2 cellular contexts compared by ENCODE assay signal in the genomic region with DNA sequence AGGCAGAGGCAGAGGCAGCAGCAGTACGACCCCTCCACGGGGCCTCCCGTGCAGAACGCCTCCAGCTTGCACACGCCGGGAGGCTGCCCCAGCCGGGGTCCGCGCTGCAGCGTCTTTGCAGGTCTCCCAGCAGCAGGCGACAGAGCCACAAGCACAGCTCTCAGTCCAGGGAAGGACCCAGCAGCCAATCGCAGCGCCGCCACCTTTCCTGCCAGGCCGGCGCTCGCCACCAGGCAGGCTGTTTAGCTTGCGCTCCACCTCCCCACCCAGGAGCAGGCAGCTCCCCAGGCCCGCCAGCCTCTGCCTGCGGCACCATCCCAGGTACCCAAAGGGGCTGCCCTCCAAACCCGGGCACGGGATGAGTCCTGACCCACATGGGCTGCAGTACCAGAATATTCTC.
A peak's percentile ranks its signal among the peaks of the same experiment; 100 is the strongest.
TF ChIP-seq lines count a peak whose summit lies in the region.

No MANE protein-coding gene starts in this region.

TF ChIP-seq in GM23338, 12 proteins besides CTCF, POLR2A, EP300 and RAD21 (continued from another document):
- TF ChIP-seq, protein P1, sequence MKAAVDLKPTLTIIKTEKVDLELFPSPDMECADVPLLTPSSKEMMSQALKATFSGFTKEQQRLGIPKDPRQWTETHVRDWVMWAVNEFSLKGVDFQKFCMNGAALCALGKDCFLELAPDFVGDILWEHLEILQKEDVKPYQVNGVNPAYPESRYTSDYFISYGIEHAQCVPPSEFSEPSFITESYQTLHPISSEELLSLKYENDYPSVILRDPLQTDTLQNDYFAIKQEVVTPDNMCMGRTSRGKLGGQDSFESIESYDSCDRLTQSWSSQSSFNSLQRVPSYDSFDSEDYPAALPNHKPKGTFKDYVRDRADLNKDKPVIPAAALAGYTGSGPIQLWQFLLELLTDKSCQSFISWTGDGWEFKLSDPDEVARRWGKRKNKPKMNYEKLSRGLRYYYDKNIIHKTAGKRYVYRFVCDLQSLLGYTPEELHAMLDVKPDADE (IDR thresholded peaks at IDR 0.05), result no peak
- TF ChIP-seq POLR2AphosphoS5 (IDR thresholded peaks at IDR 0.05; ENCODE audit: low read depth) (no peak), ZNF114 (CRISPR knock-in tag; IDR thresholded peaks at IDR 0.05) (no peak), EZH2phosphoT487 (IDR thresholded peaks at IDR 0.05; ENCODE audit: unreplicated experiment) (no peak), CREB1 (CRISPR knock-in tag; IDR thresholded peaks at IDR 0.05; ENCODE audit: low read depth) (no peak), STAT1 (IDR thresholded peaks at IDR 0.05; ENCODE audit: unreplicated experiment) (no peak), JUNB (IDR thresholded peaks at IDR 0.05; ENCODE audit: unreplicated experiment) (no peak)
- TF ChIP-seq, protein P2, sequence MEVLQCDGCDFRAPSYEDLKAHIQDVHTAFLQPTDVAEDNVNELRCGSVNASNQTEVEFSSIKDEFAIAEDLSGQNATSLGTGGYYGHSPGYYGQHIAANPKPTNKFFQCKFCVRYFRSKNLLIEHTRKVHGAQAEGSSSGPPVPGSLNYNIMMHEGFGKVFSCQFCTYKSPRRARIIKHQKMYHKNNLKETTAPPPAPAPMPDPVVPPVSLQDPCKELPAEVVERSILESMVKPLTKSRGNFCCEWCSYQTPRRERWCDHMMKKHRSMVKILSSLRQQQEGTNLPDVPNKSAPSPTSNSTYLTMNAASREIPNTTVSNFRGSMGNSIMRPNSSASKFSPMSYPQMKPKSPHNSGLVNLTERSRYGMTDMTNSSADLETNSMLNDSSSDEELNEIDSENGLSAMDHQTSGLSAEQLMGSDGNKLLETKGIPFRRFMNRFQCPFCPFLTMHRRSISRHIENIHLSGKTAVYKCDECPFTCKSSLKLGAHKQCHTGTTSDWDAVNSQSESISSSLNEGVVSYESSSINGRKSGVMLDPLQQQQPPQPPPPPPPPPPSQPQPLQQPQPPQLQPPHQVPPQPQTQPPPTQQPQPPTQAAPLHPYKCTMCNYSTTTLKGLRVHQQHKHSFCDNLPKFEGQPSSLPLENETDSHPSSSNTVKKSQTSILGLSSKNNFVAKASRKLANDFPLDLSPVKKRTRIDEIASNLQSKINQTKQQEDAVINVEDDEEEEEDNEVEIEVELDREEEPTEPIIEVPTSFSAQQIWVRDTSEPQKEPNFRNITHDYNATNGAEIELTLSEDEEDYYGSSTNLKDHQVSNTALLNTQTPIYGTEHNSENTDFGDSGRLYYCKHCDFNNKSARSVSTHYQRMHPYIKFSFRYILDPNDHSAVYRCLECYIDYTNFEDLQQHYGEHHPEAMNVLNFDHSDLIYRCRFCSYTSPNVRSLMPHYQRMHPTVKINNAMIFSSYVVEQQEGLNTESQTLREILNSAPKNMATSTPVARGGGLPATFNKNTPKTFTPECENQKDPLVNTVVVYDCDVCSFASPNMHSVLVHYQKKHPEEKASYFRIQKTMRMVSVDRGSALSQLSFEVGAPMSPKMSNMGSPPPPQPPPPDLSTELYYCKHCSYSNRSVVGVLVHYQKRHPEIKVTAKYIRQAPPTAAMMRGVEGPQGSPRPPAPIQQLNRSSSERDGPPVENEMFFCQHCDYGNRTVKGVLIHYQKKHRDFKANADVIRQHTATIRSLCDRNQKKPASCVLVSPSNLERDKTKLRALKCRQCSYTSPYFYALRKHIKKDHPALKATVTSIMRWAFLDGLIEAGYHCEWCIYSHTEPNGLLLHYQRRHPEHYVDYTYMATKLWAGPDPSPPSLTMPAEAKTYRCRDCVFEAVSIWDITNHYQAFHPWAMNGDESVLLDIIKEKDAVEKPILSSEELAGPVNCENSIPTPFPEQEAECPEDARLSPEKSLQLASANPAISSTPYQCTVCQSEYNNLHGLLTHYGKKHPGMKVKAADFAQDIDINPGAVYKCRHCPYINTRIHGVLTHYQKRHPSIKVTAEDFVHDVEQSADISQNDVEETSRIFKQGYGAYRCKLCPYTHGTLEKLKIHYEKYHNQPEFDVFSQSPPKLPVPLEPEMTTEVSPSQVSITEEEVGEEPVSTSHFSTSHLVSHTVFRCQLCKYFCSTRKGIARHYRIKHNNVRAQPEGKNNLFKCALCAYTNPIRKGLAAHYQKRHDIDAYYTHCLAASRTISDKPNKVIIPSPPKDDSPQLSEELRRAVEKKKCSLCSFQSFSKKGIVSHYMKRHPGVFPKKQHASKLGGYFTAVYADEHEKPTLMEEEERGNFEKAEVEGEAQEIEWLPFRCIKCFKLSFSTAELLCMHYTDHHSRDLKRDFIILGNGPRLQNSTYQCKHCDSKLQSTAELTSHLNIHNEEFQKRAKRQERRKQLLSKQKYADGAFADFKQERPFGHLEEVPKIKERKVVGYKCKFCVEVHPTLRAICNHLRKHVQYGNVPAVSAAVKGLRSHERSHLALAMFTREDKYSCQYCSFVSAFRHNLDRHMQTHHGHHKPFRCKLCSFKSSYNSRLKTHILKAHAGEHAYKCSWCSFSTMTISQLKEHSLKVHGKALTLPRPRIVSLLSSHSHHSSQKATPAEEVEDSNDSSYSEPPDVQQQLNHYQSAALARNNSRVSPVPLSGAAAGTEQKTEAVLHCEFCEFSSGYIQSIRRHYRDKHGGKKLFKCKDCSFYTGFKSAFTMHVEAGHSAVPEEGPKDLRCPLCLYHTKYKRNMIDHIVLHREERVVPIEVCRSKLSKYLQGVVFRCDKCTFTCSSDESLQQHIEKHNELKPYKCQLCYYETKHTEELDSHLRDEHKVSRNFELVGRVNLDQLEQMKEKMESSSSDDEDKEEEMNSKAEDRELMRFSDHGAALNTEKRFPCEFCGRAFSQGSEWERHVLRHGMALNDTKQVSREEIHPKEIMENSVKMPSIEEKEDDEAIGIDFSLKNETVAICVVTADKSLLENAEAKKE (CRISPR knock-in tag; IDR thresholded peaks at IDR 0.05), result no peak
- TF ChIP-seq, protein P3, sequence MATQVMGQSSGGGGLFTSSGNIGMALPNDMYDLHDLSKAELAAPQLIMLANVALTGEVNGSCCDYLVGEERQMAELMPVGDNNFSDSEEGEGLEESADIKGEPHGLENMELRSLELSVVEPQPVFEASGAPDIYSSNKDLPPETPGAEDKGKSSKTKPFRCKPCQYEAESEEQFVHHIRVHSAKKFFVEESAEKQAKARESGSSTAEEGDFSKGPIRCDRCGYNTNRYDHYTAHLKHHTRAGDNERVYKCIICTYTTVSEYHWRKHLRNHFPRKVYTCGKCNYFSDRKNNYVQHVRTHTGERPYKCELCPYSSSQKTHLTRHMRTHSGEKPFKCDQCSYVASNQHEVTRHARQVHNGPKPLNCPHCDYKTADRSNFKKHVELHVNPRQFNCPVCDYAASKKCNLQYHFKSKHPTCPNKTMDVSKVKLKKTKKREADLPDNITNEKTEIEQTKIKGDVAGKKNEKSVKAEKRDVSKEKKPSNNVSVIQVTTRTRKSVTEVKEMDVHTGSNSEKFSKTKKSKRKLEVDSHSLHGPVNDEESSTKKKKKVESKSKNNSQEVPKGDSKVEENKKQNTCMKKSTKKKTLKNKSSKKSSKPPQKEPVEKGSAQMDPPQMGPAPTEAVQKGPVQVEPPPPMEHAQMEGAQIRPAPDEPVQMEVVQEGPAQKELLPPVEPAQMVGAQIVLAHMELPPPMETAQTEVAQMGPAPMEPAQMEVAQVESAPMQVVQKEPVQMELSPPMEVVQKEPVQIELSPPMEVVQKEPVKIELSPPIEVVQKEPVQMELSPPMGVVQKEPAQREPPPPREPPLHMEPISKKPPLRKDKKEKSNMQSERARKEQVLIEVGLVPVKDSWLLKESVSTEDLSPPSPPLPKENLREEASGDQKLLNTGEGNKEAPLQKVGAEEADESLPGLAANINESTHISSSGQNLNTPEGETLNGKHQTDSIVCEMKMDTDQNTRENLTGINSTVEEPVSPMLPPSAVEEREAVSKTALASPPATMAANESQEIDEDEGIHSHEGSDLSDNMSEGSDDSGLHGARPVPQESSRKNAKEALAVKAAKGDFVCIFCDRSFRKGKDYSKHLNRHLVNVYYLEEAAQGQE (IDR thresholded peaks at IDR 0.05; ENCODE audit: unreplicated experiment), result no peak

TF ChIP-seq in K562, 482 proteins besides CTCF, POLR2A, EP300 and RAD21:
- TF ChIP-seq MEF2A (IDR thresholded peaks at IDR 0.05; ENCODE audit: control insufficient read depth, low read depth, low read length), result no peak
- TF ChIP-seq POLR2G (IDR thresholded peaks at IDR 0.05; ENCODE audit: low read depth, low read length), result peak; percentile 65
TF ChIP-seq in K562: peak in this region for 1.
